In the genomic region with DNA sequence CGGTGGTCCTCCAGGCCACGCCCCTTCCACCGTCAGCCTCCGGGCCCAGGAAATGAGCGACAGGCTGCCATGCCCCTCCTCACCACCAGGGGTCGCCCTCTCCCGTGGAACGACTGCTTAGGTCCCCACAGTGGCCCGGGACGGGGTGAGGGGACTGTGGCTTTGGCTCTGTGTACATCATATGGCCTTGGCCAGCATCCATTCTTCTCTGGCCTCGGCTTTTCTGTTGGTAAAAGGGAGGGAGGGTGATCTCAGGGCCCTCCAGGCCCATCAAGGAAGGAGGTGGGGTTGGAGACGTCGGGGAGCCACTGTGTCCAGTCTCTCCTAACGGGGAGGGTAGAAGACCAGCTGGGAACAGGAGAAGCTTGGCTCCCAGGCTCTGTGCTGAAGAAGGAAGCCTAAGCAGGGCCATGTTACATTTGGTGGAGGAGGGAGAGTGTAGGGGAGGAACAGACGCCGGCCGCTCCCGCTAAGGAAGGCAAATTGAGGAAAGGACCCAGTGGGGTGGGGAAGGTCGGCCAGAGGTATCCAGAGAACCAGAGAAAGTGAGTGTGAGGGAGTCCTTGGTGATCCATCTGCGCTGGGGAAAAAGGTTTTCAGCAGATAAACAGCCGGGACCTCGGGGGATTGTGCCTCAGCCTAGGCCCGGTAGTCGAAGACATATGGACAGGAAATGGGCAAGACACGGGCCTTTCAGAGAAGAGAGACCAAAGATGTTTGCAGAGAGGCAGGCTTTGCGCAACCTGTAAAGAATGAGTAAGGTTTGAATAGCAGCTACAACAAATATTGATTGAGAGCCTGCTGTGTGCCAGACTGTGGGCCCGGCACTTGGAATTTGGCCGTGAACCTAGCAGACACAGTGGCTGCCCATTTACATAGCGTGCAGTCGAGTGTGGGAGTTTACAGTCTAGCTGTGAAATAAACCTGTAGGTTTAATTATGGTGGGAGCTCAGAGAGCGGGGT, we compare ENCODE assay signal across 8 cellular contexts. TPM values are rescaled to one million over a fixed set of nuclear protein-coding genes. Genes with fewer than 3 reads are reported as not detected.
DNase-seq lines count a peak whose midpoint lies in the region; FAIRE-seq and TF ChIP-seq lines count a peak whose summit lies in the region.

No MANE protein-coding gene starts in this region.

- H3K36me3 ChIP-seq in ovary (no peaks in the 10 kb centered on the region), thyroid gland (no peaks in the 10 kb centered on the region)

- H3K27me3 ChIP-seq in ovary (no peaks in the 10 kb centered on the region), thyroid gland (no peaks in the 10 kb centered on the region)

- CTCF ChIA-PET in activated naive CD4-positive, alpha-beta T cell treated with anti-CD3 and anti-CD28 coated beads for 36 hours (lab: Charles Lee): interaction anchor here (0.5 to 9.9 kb wide), 20 partner anchors 8 to 287 kb away, joined by 3 to 282 read pairs (median 6); partner anchors contain the start of genes ELMOD3, MAT2A and RETSAT

- no peak for FAIRE-seq in H54 (lab: Jason Lieb, UNC)

- TF ChIP-seq CTCF in ovary (IDR thresholded peaks at IDR 0.05) (peak; percentile 100), thyroid gland (IDR thresholded peaks at IDR 0.05) (peak; percentile 99 to 100 (median 100))

- H3K27ac ChIP-seq in ovary (peak overlapping the region; percentile 58 to 68), thyroid gland (peak overlapping the region; percentile 97 to 98 (median 98))

- no peaks in the 10 kb centered on the region for H3K9me3 ChIP-seq in ovary
- no peaks in the 10 kb centered on the region for H3K9me3 ChIP-seq in thyroid gland

- no peaks in the 10 kb centered on the region for H3K36me3 Mint-ChIP-seq in activated naive CD4-positive, alpha-beta T cell treated with anti-CD3 and anti-CD28 coated beads for 36 hours (ENCODE audit: low read depth)

- in situ Hi-C loops in SK-MEL-5 (cut with HindIII; ENCODE audit: low pct_unique_long_range_greater_than_20kb, low sequenced_read_pairs): no loop called here

- 28 to 36% (median 31%) methylated on average over 31 of the region's 31 CpGs for WGBS in ovary, 3 donors
- WGBS in thyroid gland, 2 donors: 33 to 36% methylated on average over 28 to 31 of the region's 31 CpGs

- H3K27me3 Mint-ChIP-seq in activated naive CD4-positive, alpha-beta T cell treated with anti-CD3 and anti-CD28 coated beads for 36 hours (ENCODE audit: low read depth): no peaks in the 10 kb centered on the region

- H3K4me1 ChIP-seq in ovary (ENCODE audit: insufficient read depth) (peaks cover 5% of the 10 kb centered on the region), thyroid gland (peaks cover 44 to 53% of the 10 kb centered on the region in 2 donors)

- H3K27ac Mint-ChIP-seq in activated naive CD4-positive, alpha-beta T cell treated with anti-CD3 and anti-CD28 coated beads for 36 hours: no peak overlapping the region

- DNase-seq in EL (peak; percentile 80), H54 (ENCODE audit: insufficient read length, low spot score) (peak; percentile 71), M059J (ENCODE audit: low read depth) (peak; percentile 73), SK-MEL-5 (ENCODE audit: low read depth, low spot score) (peak; percentile 86), germinal center (ENCODE audit: low spot score) (peak; percentile 91), ovary (peak; percentile 84 to 93 (median 89)), thyroid gland (peak; percentile 88 to 91)
- peak; percentile 94 for DNase-seq in activated naive CD4-positive, alpha-beta T cell treated with anti-CD3 and anti-CD28 coated beads for 36 hours

- peak overlapping the region; percentile 61 for H3K4me3 Mint-ChIP-seq in activated naive CD4-positive, alpha-beta T cell treated with anti-CD3 and anti-CD28 coated beads for 36 hours

- no peak for TF ChIP-seq EP300 in ovary (IDR thresholded peaks at IDR 0.05)

- H3K4me1 Mint-ChIP-seq in activated naive CD4-positive, alpha-beta T cell treated with anti-CD3 and anti-CD28 coated beads for 36 hours (ENCODE audit: low read depth): peaks cover 17% of the 10 kb centered on the region

- H3K4me3 ChIP-seq in ovary (no peak overlapping the region), thyroid gland (replicated peaks in 1 of 3) (no peak overlapping the region)

- H3K9me3 Mint-ChIP-seq in activated naive CD4-positive, alpha-beta T cell treated with anti-CD3 and anti-CD28 coated beads for 36 hours: no peaks in the 10 kb centered on the region

- TF ChIP-seq POLR2A in H54 (IDR thresholded peaks at IDR 0.05; ENCODE audit: low read depth, low read length) (no peak), ovary (IDR thresholded peaks at IDR 0.05) (peak; percentile 45), thyroid gland (IDR thresholded peaks at IDR 0.05) (peak in 1 of 2 donors; percentile 2)

- intact Hi-C loops in activated naive CD4-positive, alpha-beta T cell treated with anti-CD3 and anti-CD28 coated beads for 36 hours (cut with micrococcal nuclease): loop anchor here (1.0 to 2.0 kb wide), 6 partner anchors 30 to 286 kb away; partner anchors contain the start of genes MAT2A and USP39
- intact Hi-C loops in ovary (cut with DNase I) (loop anchor here (1.0 to 5.0 kb wide), 4 partner anchors 118 to 132 kb away; partner anchors contain the start of gene MAT2A (in 1 of the 4)), thyroid gland (cut with DNase I) (loop anchor here (2.0 kb wide), 1 partner anchor 130 kb away; no protein-coding TSS in a partner anchor)

RNA-seq across cellular contexts. Expression of gene SH2D6, which starts 2.5 kb away (rescaled TPM):
- not detected in 2 replicates for total RNA-seq in M059J (2014; rRNA removed; shearing (Covaris generic))
- total RNA-seq in SK-MEL-5 (2014; rRNA removed; shearing (Covaris generic)): 0.40 and 0.66 TPM in 2 replicates
- polyA plus RNA-seq in SK-MEL-5 (2015; cell fraction: cytosol; rRNA removed): not detected in 2 replicates
- polyA plus RNA-seq in SK-MEL-5 (2015; cell fraction: nucleus; rRNA removed): 1.8 and 3.9 TPM in 2 replicates
- total RNA-seq in activated naive CD4-positive, alpha-beta T cell treated with anti-CD3 and anti-CD28 coated beads for 36 hours: under 1 TPM; 0.40 to 0.88 TPM
- total RNA-seq in ovary (1 to 10 TPM in 1 of 7 donors, under 1 TPM in 2, not detected in 4; 0.35 to 1.9 (median 0.48) TPM), thyroid gland (1 to 10 TPM; 1.6 to 9.0 (median 4.1) TPM)
- under 1 TPM in 1 of 2 donors, not detected in 1; 0.12 TPM for polyA plus RNA-seq in ovary

RNA-seq across cellular contexts. Expression of gene CAPG, which starts 10.9 kb away (rescaled TPM):
- 78.8 and 89.4 TPM in 2 replicates for total RNA-seq in M059J (2014; rRNA removed; shearing (Covaris generic))
- total RNA-seq in SK-MEL-5 (2014; rRNA removed; shearing (Covaris generic)): 11.3 and 21.8 TPM in 2 replicates
- 10.9 and 14.2 TPM in 2 replicates for polyA plus RNA-seq in SK-MEL-5 (2015; cell fraction: cytosol; rRNA removed)
- polyA plus RNA-seq in SK-MEL-5 (2015; cell fraction: nucleus; rRNA removed): 2.4 and 2.9 TPM in 2 replicates
- 10 to 100 TPM; 10.2 to 10.7 TPM for total RNA-seq in activated naive CD4-positive, alpha-beta T cell treated with anti-CD3 and anti-CD28 coated beads for 36 hours
- total RNA-seq in ovary: 10 to 100 TPM in 6 of 7 donors, 1 to 10 TPM in 1; 6.8 to 97.8 (median 23.6) TPM
- 10 to 100 TPM in 1 of 2 donors, 1 to 10 TPM in 1; 9.8 to 12.3 TPM for polyA plus RNA-seq in ovary
- 100 to 1,000 TPM; 155 to 257 (median 225) TPM for total RNA-seq in thyroid gland
